Comparison of ENCODE assay signal across 1 cellular context in genomic region chr6:155246825-155247224, GRCh38.
TF ChIP-seq lines count a peak whose summit lies in the region.

No MANE protein-coding gene starts in this region.

TF ChIP-seq in H1, 55 proteins besides CTCF, POLR2A, EP300 and RAD21:
- TF ChIP-seq ASH2L (IDR thresholded peaks at IDR 0.05; ENCODE audit: low read length), result no peak
- TF ChIP-seq ATF2 (IDR thresholded peaks at IDR 0.05; ENCODE audit: low read length), result no peak
- TF ChIP-seq, protein P1, sequence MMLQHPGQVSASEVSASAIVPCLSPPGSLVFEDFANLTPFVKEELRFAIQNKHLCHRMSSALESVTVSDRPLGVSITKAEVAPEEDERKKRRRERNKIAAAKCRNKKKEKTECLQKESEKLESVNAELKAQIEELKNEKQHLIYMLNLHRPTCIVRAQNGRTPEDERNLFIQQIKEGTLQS (IDR thresholded peaks at IDR 0.05; ENCODE audit: insufficient read depth, low read depth, low read length), result no peak
- TF ChIP-seq CBX8 (IDR thresholded peaks at IDR 0.05; ENCODE audit: borderline replicate concordance, low read depth, low read length), result no peak
- TF ChIP-seq TAF7 (optimal IDR thresholded peaks at IDR 0.05; ENCODE audit: borderline replicate concordance, low read depth, low read length), result no peak
- no peak for TF ChIP-seq JUN (IDR thresholded peaks at IDR 0.05; ENCODE audit: low read depth, low read length)
- TF ChIP-seq, protein P2, sequence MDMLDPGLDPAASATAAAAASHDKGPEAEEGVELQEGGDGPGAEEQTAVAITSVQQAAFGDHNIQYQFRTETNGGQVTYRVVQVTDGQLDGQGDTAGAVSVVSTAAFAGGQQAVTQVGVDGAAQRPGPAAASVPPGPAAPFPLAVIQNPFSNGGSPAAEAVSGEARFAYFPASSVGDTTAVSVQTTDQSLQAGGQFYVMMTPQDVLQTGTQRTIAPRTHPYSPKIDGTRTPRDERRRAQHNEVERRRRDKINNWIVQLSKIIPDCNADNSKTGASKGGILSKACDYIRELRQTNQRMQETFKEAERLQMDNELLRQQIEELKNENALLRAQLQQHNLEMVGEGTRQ (IDR thresholded peaks at IDR 0.05; ENCODE audit: low read length), result no peak
- no peak for TF ChIP-seq HDAC6 (IDR thresholded peaks at IDR 0.05; ENCODE audit: low read depth, low read length)
- TF ChIP-seq GABPA (IDR thresholded peaks at IDR 0.05; ENCODE audit: borderline replicate concordance, insufficient read depth, low read length), result no peak
- no peak for TF ChIP-seq JUND (IDR thresholded peaks at IDR 0.05; ENCODE audit: low read length)
- TF ChIP-seq SIX5 (IDR thresholded peaks at IDR 0.05; ENCODE audit: low read depth, low read length), result no peak
- no peak for TF ChIP-seq KDM4A (IDR thresholded peaks at IDR 0.05; ENCODE audit: low read depth, low read length, severe bottlenecking)
- TF ChIP-seq SAP30 (IDR thresholded peaks at IDR 0.05; ENCODE audit: insufficient read depth, insufficient replicate concordance, low read length), result no peak
- TF ChIP-seq, protein P3, sequence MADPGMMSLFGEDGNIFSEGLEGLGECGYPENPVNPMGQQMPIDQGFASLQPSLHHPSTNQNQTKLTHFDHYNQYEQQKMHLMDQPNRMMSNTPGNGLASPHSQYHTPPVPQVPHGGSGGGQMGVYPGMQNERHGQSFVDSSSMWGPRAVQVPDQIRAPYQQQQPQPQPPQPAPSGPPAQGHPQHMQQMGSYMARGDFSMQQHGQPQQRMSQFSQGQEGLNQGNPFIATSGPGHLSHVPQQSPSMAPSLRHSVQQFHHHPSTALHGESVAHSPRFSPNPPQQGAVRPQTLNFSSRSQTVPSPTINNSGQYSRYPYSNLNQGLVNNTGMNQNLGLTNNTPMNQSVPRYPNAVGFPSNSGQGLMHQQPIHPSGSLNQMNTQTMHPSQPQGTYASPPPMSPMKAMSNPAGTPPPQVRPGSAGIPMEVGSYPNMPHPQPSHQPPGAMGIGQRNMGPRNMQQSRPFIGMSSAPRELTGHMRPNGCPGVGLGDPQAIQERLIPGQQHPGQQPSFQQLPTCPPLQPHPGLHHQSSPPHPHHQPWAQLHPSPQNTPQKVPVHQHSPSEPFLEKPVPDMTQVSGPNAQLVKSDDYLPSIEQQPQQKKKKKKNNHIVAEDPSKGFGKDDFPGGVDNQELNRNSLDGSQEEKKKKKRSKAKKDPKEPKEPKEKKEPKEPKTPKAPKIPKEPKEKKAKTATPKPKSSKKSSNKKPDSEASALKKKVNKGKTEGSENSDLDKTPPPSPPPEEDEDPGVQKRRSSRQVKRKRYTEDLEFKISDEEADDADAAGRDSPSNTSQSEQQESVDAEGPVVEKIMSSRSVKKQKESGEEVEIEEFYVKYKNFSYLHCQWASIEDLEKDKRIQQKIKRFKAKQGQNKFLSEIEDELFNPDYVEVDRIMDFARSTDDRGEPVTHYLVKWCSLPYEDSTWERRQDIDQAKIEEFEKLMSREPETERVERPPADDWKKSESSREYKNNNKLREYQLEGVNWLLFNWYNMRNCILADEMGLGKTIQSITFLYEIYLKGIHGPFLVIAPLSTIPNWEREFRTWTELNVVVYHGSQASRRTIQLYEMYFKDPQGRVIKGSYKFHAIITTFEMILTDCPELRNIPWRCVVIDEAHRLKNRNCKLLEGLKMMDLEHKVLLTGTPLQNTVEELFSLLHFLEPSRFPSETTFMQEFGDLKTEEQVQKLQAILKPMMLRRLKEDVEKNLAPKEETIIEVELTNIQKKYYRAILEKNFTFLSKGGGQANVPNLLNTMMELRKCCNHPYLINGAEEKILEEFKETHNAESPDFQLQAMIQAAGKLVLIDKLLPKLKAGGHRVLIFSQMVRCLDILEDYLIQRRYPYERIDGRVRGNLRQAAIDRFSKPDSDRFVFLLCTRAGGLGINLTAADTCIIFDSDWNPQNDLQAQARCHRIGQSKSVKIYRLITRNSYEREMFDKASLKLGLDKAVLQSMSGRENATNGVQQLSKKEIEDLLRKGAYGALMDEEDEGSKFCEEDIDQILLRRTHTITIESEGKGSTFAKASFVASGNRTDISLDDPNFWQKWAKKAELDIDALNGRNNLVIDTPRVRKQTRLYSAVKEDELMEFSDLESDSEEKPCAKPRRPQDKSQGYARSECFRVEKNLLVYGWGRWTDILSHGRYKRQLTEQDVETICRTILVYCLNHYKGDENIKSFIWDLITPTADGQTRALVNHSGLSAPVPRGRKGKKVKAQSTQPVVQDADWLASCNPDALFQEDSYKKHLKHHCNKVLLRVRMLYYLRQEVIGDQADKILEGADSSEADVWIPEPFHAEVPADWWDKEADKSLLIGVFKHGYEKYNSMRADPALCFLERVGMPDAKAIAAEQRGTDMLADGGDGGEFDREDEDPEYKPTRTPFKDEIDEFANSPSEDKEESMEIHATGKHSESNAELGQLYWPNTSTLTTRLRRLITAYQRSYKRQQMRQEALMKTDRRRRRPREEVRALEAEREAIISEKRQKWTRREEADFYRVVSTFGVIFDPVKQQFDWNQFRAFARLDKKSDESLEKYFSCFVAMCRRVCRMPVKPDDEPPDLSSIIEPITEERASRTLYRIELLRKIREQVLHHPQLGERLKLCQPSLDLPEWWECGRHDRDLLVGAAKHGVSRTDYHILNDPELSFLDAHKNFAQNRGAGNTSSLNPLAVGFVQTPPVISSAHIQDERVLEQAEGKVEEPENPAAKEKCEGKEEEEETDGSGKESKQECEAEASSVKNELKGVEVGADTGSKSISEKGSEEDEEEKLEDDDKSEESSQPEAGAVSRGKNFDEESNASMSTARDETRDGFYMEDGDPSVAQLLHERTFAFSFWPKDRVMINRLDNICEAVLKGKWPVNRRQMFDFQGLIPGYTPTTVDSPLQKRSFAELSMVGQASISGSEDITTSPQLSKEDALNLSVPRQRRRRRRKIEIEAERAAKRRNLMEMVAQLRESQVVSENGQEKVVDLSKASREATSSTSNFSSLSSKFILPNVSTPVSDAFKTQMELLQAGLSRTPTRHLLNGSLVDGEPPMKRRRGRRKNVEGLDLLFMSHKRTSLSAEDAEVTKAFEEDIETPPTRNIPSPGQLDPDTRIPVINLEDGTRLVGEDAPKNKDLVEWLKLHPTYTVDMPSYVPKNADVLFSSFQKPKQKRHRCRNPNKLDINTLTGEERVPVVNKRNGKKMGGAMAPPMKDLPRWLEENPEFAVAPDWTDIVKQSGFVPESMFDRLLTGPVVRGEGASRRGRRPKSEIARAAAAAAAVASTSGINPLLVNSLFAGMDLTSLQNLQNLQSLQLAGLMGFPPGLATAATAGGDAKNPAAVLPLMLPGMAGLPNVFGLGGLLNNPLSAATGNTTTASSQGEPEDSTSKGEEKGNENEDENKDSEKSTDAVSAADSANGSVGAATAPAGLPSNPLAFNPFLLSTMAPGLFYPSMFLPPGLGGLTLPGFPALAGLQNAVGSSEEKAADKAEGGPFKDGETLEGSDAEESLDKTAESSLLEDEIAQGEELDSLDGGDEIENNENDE (IDR thresholded peaks at IDR 0.05; ENCODE audit: insufficient replicate concordance, low read length), result no peak
- no peak for TF ChIP-seq NRF1 (IDR thresholded peaks at IDR 0.05; ENCODE audit: low read depth, low read length)
- no peak for TF ChIP-seq SUZ12 (IDR thresholded peaks at IDR 0.05; ENCODE audit: low read length)
- TF ChIP-seq KDM1A (IDR thresholded peaks at IDR 0.05; ENCODE audit: borderline replicate concordance, low read length), result no peak
- TF ChIP-seq CREB1 (IDR thresholded peaks at IDR 0.05), result no peak
- TF ChIP-seq CEBPB (IDR thresholded peaks at IDR 0.05; ENCODE audit: low read depth, low read length), result no peak
- TF ChIP-seq KDM5A (IDR thresholded peaks at IDR 0.05; ENCODE audit: low read length), result no peak
TF ChIP-seq in H1: peak in this region for 0.
